In genomic region chrX:56233682-56234081, GRCh38 we compare ENCODE assay signal across 7 cellular contexts. TPM values are rescaled to one million over a fixed set of nuclear protein-coding genes. Genes with fewer than 3 reads are reported as not detected.
DNase-seq lines count a peak whose midpoint lies in the region; ATAC-seq and TF ChIP-seq lines count a peak whose summit lies in the region.

No MANE protein-coding gene starts in this region.

- H3K4me2 ChIP-seq in parathyroid adenoma (ENCODE audit: low read length), result no peak overlapping the region

- TF ChIP-seq CTCF in parathyroid adenoma (IDR thresholded peaks at IDR 0.05), result peak; percentile 9

- no peaks in the 10 kb centered on the region for H3K9me3 ChIP-seq in parathyroid adenoma (ENCODE audit: control insufficient read depth, low read length)

- H3K27ac ChIP-seq in parathyroid adenoma, result peak overlapping the region; percentile 74

- H3K27me3 Mint-ChIP-seq in T-helper 2 cell treated with Interferon-gamma antibody and Interleukin-4, amounts not matched to agents 5 μg/mL and 100 μg/mL, for 36 hours (ENCODE audit: low read depth), result peaks cover 6% of the 10 kb centered on the region

- no peaks in the 10 kb centered on the region for H3K9me3 Mint-ChIP-seq in T-helper 2 cell treated with Interferon-gamma antibody and Interleukin-4, amounts not matched to agents 5 μg/mL and 100 μg/mL, for 36 hours

- H3K4me1 ChIP-seq in parathyroid adenoma, result peaks cover 2% of the 10 kb centered on the region

- no peaks in the 10 kb centered on the region for H3K27me3 ChIP-seq in parathyroid adenoma (ENCODE audit: control insufficient read depth, insufficient read depth, low read length)

- H3K27ac Mint-ChIP-seq in T-helper 2 cell treated with Interferon-gamma antibody and Interleukin-4, amounts not matched to agents 5 μg/mL and 100 μg/mL, for 36 hours, result peak overlapping the region; percentile 41

- H2AFZ ChIP-seq in parathyroid adenoma, result peak overlapping the region; percentile 85

- H3K4me3 Mint-ChIP-seq in T-helper 2 cell treated with Interferon-gamma antibody and Interleukin-4, amounts not matched to agents 5 μg/mL and 100 μg/mL, for 36 hours, result peak overlapping the region; percentile 89

- H3K4me3 ChIP-seq in parathyroid adenoma (ENCODE audit: low read depth, low read length), result peak overlapping the region; percentile 6

- H3K79me2 ChIP-seq in parathyroid adenoma, result no peaks in the 10 kb centered on the region

- peaks cover 29% of the 10 kb centered on the region for H3K4me1 Mint-ChIP-seq in T-helper 2 cell treated with Interferon-gamma antibody and Interleukin-4, amounts not matched to agents 5 μg/mL and 100 μg/mL, for 36 hours (ENCODE audit: low read depth)

- peak; percentile 14 for DNase-seq in T-helper 2 cell treated with Interferon-gamma antibody and Interleukin-4, amounts not matched to agents 5 μg/mL and 100 μg/mL, for 36 hours (ENCODE audit: low spot score)
- DNase-seq in foreskin melanocyte (peak; percentile 34), SW 1271 (lab: John Stamatoyannopoulos, UW) (no peak), A172 (ENCODE audit: low spot score) (no peak)

- H3K36me3 ChIP-seq in parathyroid adenoma (ENCODE audit: control insufficient read depth, insufficient read depth, low read length), result no peaks in the 10 kb centered on the region

- peaks cover 7% of the 10 kb centered on the region for H3K36me3 Mint-ChIP-seq in T-helper 2 cell treated with Interferon-gamma antibody and Interleukin-4, amounts not matched to agents 5 μg/mL and 100 μg/mL, for 36 hours (ENCODE audit: low read depth)

- ATAC-seq in GM18519 (IDR thresholded peaks at IDR 0.05; ENCODE audit: low FRiP score, unreplicated experiment), result peak; percentile 91
- ATAC-seq in HG02588 (IDR thresholded peaks at IDR 0.05; ENCODE audit: unreplicated experiment), result peak; percentile 83

- no peak overlapping the region for H3K9ac ChIP-seq in parathyroid adenoma

RNA-seq across cellular contexts. Expression of gene KLF8, which starts 1.5 kb away (rescaled TPM):
- not detected in 2 replicates for total RNA-seq in A172 (2014; rRNA removed; shearing (Covaris generic))

Comparison
In these comparisons a context has a peak if more than half of its experiments do, and no peak if none do; other contexts are left out.
1. DNase-seq: peak in T-helper 2 cell treated with Interferon-gamma antibody and Interleukin-4, amounts not matched to agents 5 μg/mL and 100 μg/mL, for 36 hours (single experiment) and foreskin melanocyte (single experiment); none in SW 1271 (0 of 2) and A172 (single experiment).